In genomic region chrX:14872851-14873675, GRCh38 we compare ENCODE assay signal across 8 cellular contexts. TPM values are rescaled to one million over a fixed set of nuclear protein-coding genes. Genes with fewer than 3 reads are reported as not detected.
A peak's percentile ranks its signal among the peaks of the same experiment; 100 is the strongest.
DNase-seq lines count a peak whose midpoint lies in the region; ATAC-seq and TF ChIP-seq lines count a peak whose summit lies in the region.

Gene FANCB, minus strand, starts transcription at chrX:14873069. Its CDS starts 7,559 bp downstream, at chrX:14865510.
Gene MOSPD2, plus strand, starts transcription at chrX:14873421. Its CDS starts 108 bp downstream, at chrX:14873529.

- H3K4me1 ChIP-seq in mammary epithelial cell (ENCODE audit: insufficient read depth, low read length) (no peaks in the 10 kb centered on the region), skeletal muscle tissue (ENCODE audit: control insufficient read depth in 3 of 3, insufficient read depth in 3 of 3, low read length in 3 of 3) (peaks cover 0 to 8% (median 5%) of the 10 kb centered on the region in 3 donors)

- dilution Hi-C loops in mammary epithelial cell (cut with HindIII; ENCODE audit: low sequenced_read_pairs): no loop called here

- H4K20me1 ChIP-seq in mammary epithelial cell (ENCODE audit: insufficient read depth, low read length): no peaks in the 10 kb centered on the region

- H3K27ac ChIP-seq in AG04450 (ENCODE audit: low read depth, low read length) (peak within 1 kb of the TSS; percentile 47), VCaP (peak within 1 kb of the TSS; percentile 69), mammary epithelial cell (ENCODE audit: insufficient read depth, low read depth, low read length) (peak within 1 kb of the TSS; percentile 79), skeletal muscle tissue (ENCODE audit: low read depth, low read length) (peak within 1 kb of the TSS; percentile 74)

- TF ChIP-seq CTCF in AG04450 (IDR thresholded peaks at IDR 0.05; ENCODE audit: low read depth, low read length): no peak
- no peak for TF ChIP-seq CTCF in VCaP (conservative IDR thresholded peaks at IDR 0.05)
- no peak for TF ChIP-seq CTCF in mammary epithelial cell (conservative IDR thresholded peaks at IDR 0.05 in 1 of 2, IDR thresholded peaks at IDR 0.05 in 1 of 2; ENCODE audit: extremely low read depth in 1 of 2, insufficient read depth in 1 of 2, low read depth in 1 of 2, low read length in 2 of 2)

- WGBS in mammary epithelial cell (ENCODE audit: low coverage, missing lambda C conversion rate): 26% methylated on average over 31 of the region's 78 CpGs

- intact Hi-C loops in mammary epithelial cell (cut with micrococcal nuclease): no loop called here

- BruUV-seq in mammary epithelial cell (replicated peaks; lab: Mats Ljungman, UMichigan): no TSS peak

- H3K9ac ChIP-seq in mammary epithelial cell (ENCODE audit: insufficient read depth, low read length) (peak within 1 kb of the TSS; percentile 82), skeletal muscle tissue (ENCODE audit: low read depth in 1 of 3, low read length in 3 of 3) (peak within 1 kb of the TSS; percentile 74 to 85 (median 82))

- H3K36me3 ChIP-seq in mammary epithelial cell (ENCODE audit: insufficient read depth, low read length) (no peaks in the 10 kb centered on the region), skeletal muscle tissue (ENCODE audit: control insufficient read depth in 3 of 3, insufficient read depth in 3 of 3, low read length in 3 of 3) (no peaks in the 10 kb centered on the region)

- H3K9me3 ChIP-seq in AG04450 (ENCODE audit: control insufficient read depth, insufficient read depth, low read length) (no peaks in the 10 kb centered on the region), mammary epithelial cell (replicated peaks; ENCODE audit: insufficient read depth, low read length) (no peaks in the 10 kb centered on the region), iPS-18c (ENCODE audit: control insufficient read depth, insufficient read depth, low read length) (no peaks in the 10 kb centered on the region), skeletal muscle tissue (ENCODE audit: control insufficient read depth in 3 of 3, low read length in 3 of 3) (peaks cover 0 to 2% (median 0%) of the 10 kb centered on the region in 3 donors)

- H3K27me3 ChIP-seq in AG04450 (ENCODE audit: control insufficient read depth, insufficient read depth, low read length) (no peaks in the 10 kb centered on the region), mammary epithelial cell (ENCODE audit: insufficient read depth, low read length) (no peaks in the 10 kb centered on the region), skeletal muscle tissue (ENCODE audit: control insufficient read depth in 3 of 3, insufficient read depth in 3 of 3, low read length in 3 of 3) (no peaks in the 10 kb centered on the region)

- ATAC-seq in GM18907 (IDR thresholded peaks at IDR 0.05; ENCODE audit: unreplicated experiment): peak; percentile 95
- ATAC-seq in HG03139 (IDR thresholded peaks at IDR 0.05; ENCODE audit: unreplicated experiment): peak; percentile 97

- H3K79me2 ChIP-seq in mammary epithelial cell (ENCODE audit: insufficient read depth, low read length): peaks cover 49% of the 10 kb centered on the region

- POLR2A ChIA-PET in AG04450 (lab: Yijun Ruan, JAX): interaction anchor here (1.0 kb wide), 1 partner anchor 47 kb away, joined by 5 read pairs; no protein-coding TSS in a partner anchor

- H3K4me3 ChIP-seq in AG04450 (ENCODE audit: low read depth, low read length) (peak within 1 kb of the TSS; percentile 78), mammary epithelial cell (replicated peaks in 1 of 3; ENCODE audit: insufficient read depth in 1 of 3, low read depth in 2 of 3, low read length in 3 of 3) (peak within 1 kb of the TSS; percentile 66 to 84 (median 71)), iPS-18c (ENCODE audit: insufficient read depth, low read depth, low read length) (peak within 1 kb of the TSS; percentile 63), skeletal muscle tissue (ENCODE audit: low read length in 3 of 3) (peak within 1 kb of the TSS; percentile 83 to 87 (median 87))

- in situ Hi-C loops in mammary epithelial cell (cut with MboI; ENCODE audit: low sequenced_read_pairs in 2 of 2): no loop called here

- peak within 1 kb of the TSS; percentile 73 for H3K4me2 ChIP-seq in mammary epithelial cell (ENCODE audit: insufficient read depth, low read depth, low read length)

- H2AFZ ChIP-seq in mammary epithelial cell (ENCODE audit: low read depth, low read length): peak within 1 kb of the TSS; percentile 88

- peak; percentile 83 for DNase-seq in AG04450 (ENCODE audit: low read depth, low spot score)
- DNase-seq in NCI-H2196 treated with DMSO at 0.1 percent for 48 hours (lab: John Stamatoyannopoulos, UW; ENCODE audit: unreplicated experiment): peak; percentile 89
- DNase-seq in mammary epithelial cell: peak; percentile 93

- CTCF ChIA-PET in AG04450 (lab: Charles Lee) (no interaction called here), mammary epithelial cell (lab: Charles Lee; ENCODE audit: low non-redundant PET) (interaction anchor here (0.6 kb wide), 2 partner anchors 27 to 344 kb away, joined by 3 read pairs; partner anchors contain the start of gene GLRA2)

RNA-seq across cellular contexts. Expression of gene FANCB, which starts in this region (rescaled TPM):
- 1.5 and 2.7 TPM in 2 replicates for polyA plus RNA-seq in AG04450 (2011; rRNA removed)
- polyA minus RNA-seq in AG04450 (2011; rRNA and poly(A)+ RNA removed): 3.2 and 6.3 TPM in 2 replicates
- 1 to 10 TPM; 2.0 to 6.4 TPM for total RNA-seq in mammary epithelial cell
- polyA plus RNA-seq in mammary epithelial cell: 2.3 TPM
- polyA minus RNA-seq in mammary epithelial cell: 2.3 TPM
- 7.8 TPM for total RNA-seq in skeletal muscle tissue

RNA-seq across cellular contexts. Expression of gene MOSPD2, which starts in this region (rescaled TPM):
- polyA plus RNA-seq in AG04450 (2011; rRNA removed) (26.4 and 36.1 TPM in 2 replicates), mammary epithelial cell (10.0 TPM)
- 27.6 and 36.9 TPM in 2 replicates for polyA minus RNA-seq in AG04450 (2011; rRNA and poly(A)+ RNA removed)
- total RNA-seq in mammary epithelial cell (10 to 100 TPM; 20.7 to 28.0 TPM), skeletal muscle tissue (5.2 TPM)
- polyA minus RNA-seq in mammary epithelial cell: 1.3 TPM

Comparison
In these comparisons a context has a peak if more than half of its experiments do, and no peak if none do; other contexts are left out.
1. Peak in every context shown above with its lines: DNase-seq, ATAC-seq, H3K4me3 ChIP-seq and H3K27ac ChIP-seq.